In genomic region chrX:107723501-107723900, GRCh38 we compare ENCODE assay signal across 20 cellular contexts. TPM values are rescaled to one million over a fixed set of nuclear protein-coding genes. Genes with fewer than 3 reads are reported as not detected.
DNase-seq lines count a peak whose midpoint lies in the region; ATAC-seq, FAIRE-seq and TF ChIP-seq lines count a peak whose summit lies in the region.
"Had no signal": no experiment of that assay in that cellular context is flagged by ENCODE, and none has a peak within 500 bp of the region (broad histone marks: within the 10 kb centered on the region; RNA-seq: fewer than 3 reads in every experiment).

No MANE protein-coding gene starts in this region.

- TF ChIP-seq CTCF in breast epithelium (IDR thresholded peaks at IDR 0.05) = no peak
- TF ChIP-seq CTCF in MCF 10A (IDR thresholded peaks at IDR 0.05; ENCODE audit: unreplicated experiment) = no peak
- TF ChIP-seq CTCF in gastrocnemius medialis (IDR thresholded peaks at IDR 0.05 in 4 of 5, conservative IDR thresholded peaks at IDR 0.05 in 1 of 5) = no peak
- no peak for TF ChIP-seq CTCF in brain microvascular endothelial cell (IDR thresholded peaks at IDR 0.05; ENCODE audit: low read depth, low read length, missing control alignments)
- TF ChIP-seq CTCF in esophagus muscularis mucosa (IDR thresholded peaks at IDR 0.05) = no peak

- H3K4me3 ChIP-seq in breast epithelium = no peak overlapping the region
- H3K4me3 ChIP-seq in gastrocnemius medialis = no peak overlapping the region
- H3K4me3 ChIP-seq in brain microvascular endothelial cell (ENCODE audit: low read depth, low read length) = no peak overlapping the region
- H3K4me3 ChIP-seq in small intestine (ENCODE audit: low read depth in 1 of 2, low read length in 2 of 2) = no peak overlapping the region
- H3K4me3 ChIP-seq in esophagus muscularis mucosa = no peak overlapping the region
- H3K4me3 ChIP-seq: GM23248, Peyer's patch had no signal

- in situ Hi-C loops in gastrocnemius medialis (cut with MboI; ENCODE audit: low sequenced_read_pairs in 4 of 4) (no loop called here), brain microvascular endothelial cell (cut with HindIII; ENCODE audit: low pct_ligation_motif_present, low sequenced_read_pairs) (no loop called here)

- no peak for FAIRE-seq in small intestine (lab: Jason Lieb, UNC)
- FAIRE-seq: GM12892 had no signal

- H3K27me3 ChIP-seq in breast epithelium = peaks cover 0 to 52% of the 10 kb centered on the region in 2 donors
- H3K27me3 ChIP-seq in gastrocnemius medialis = no peaks in the 10 kb centered on the region
- H3K27me3 ChIP-seq in brain microvascular endothelial cell (replicated peaks) = no peaks in the 10 kb centered on the region
- H3K27me3 ChIP-seq in small intestine (ENCODE audit: control insufficient read depth in 2 of 2, insufficient read depth in 2 of 2, low read length in 2 of 2) = no peaks in the 10 kb centered on the region
- H3K27me3 ChIP-seq in esophagus muscularis mucosa = no peaks in the 10 kb centered on the region
- H3K27me3 ChIP-seq: Peyer's patch had no signal

- 57 to 83% (median 74%) methylated on average over 4 of the region's 4 CpGs for WGBS in small intestine, 3 donors
- WGBS in esophagus muscularis mucosa = 48% methylated on average over 4 of the region's 4 CpGs

- peaks cover 6% of the 10 kb centered on the region for H3K4me1 Mint-ChIP-seq in MCF 10A (ENCODE audit: insufficient read depth, unreplicated experiment)

- CTCF ChIA-PET in MCF 10A (lab: Yijun Ruan, JAX) = no interaction called here

- H3K36me3 ChIP-seq in breast epithelium (no peaks in the 10 kb centered on the region), gastrocnemius medialis (no peaks in the 10 kb centered on the region), brain microvascular endothelial cell (replicated peaks) (no peaks in the 10 kb centered on the region), small intestine (ENCODE audit: control insufficient read depth in 2 of 2, insufficient read depth in 2 of 2, low read length in 2 of 2) (no peaks in the 10 kb centered on the region), esophagus muscularis mucosa (no peaks in the 10 kb centered on the region)
- H3K36me3 ChIP-seq: Peyer's patch had no signal

- TF ChIP-seq EP300 in esophagus muscularis mucosa (IDR thresholded peaks at IDR 0.05) = no peak

- no TSS peak for BruUV-seq in MCF 10A (replicated peaks; lab: Mats Ljungman, UMichigan)

- no peak for TF ChIP-seq POLR2A in breast epithelium (IDR thresholded peaks at IDR 0.05)
- no peak for TF ChIP-seq POLR2A in gastrocnemius medialis (IDR thresholded peaks at IDR 0.05)
- no peak for TF ChIP-seq POLR2A in esophagus muscularis mucosa (IDR thresholded peaks at IDR 0.05; ENCODE audit: low read depth)

- H3K27ac ChIP-seq in breast epithelium = peak overlapping the region; percentile 10 to 80
- peak overlapping the region; percentile 87 to 96 (median 94) for H3K27ac ChIP-seq in gastrocnemius medialis
- no peak overlapping the region for H3K27ac ChIP-seq in brain microvascular endothelial cell
- H3K27ac ChIP-seq in small intestine (ENCODE audit: low read depth in 1 of 2, low read length in 1 of 2) = no peak overlapping the region
- H3K27ac ChIP-seq in esophagus muscularis mucosa (replicated peaks in 1 of 4) = no peak overlapping the region
- H3K27ac ChIP-seq: GM23248, Peyer's patch had no signal

- H3K4me3 Mint-ChIP-seq in MCF 10A (ENCODE audit: unreplicated experiment) = no peak overlapping the region

- DNase-seq in breast epithelium (ENCODE audit: low spot score in 2 of 2) = no peak
- DNase-seq in MCF 10A (ENCODE audit: unreplicated experiment) = no peak
- peak; percentile 71 for DNase-seq in cerebellar cortex (ENCODE audit: low spot score)
- no peak for DNase-seq in gastrocnemius medialis
- no peak for DNase-seq in Kasumi-1 (lab: John Stamatoyannopoulos, UW)
- no peak for DNase-seq in brain microvascular endothelial cell
- no peak for DNase-seq in small intestine
- no peak for DNase-seq in esophagus muscularis mucosa (ENCODE audit: extremely low spot score)
- DNase-seq: Caco-2, GDM1, GM23248, IMR-90, NCI-H1694 treated with DMSO at 0.1 percent for 48 hours, NCI-H2171 treated with DMSO at 0.1 percent for 48 hours, NCI-H510A treated with DMSO at 0.1 percent for 48 hours, Peyer's patch, Right ventricle myocardium superior had no signal

- POLR2A ChIA-PET in MCF 10A (lab: Yijun Ruan, JAX) = interaction anchor here (0.6 kb wide), 1 partner anchor 47 kb away, joined by 3 read pairs; no protein-coding TSS in a partner anchor

- ATAC-seq in gastrocnemius medialis = no peak
- ATAC-seq: HCT116 had no signal

- H3K4me1 ChIP-seq in breast epithelium (no peaks in the 10 kb centered on the region), gastrocnemius medialis (peaks cover 88 to 93% of the 10 kb centered on the region in 2 donors), small intestine (ENCODE audit: control insufficient read depth in 2 of 2, insufficient read depth in 1 of 2, low read depth in 1 of 2, low read length in 1 of 2) (peaks cover 0 to 4% of the 10 kb centered on the region in 2 donors), esophagus muscularis mucosa (peaks cover 22 to 95% (median 84%) of the 10 kb centered on the region in 4 donors)

- H3K27me3 Mint-ChIP-seq in MCF 10A (ENCODE audit: insufficient read depth, unreplicated experiment) = peaks cover 65% of the 10 kb centered on the region

- intact Hi-C loops in breast epithelium (cut with DNase I; ENCODE audit: low total_unique reads) (no loop called here), MCF 10A (cut with micrococcal nuclease) (no loop called here), gastrocnemius medialis (cut with DNase I; ENCODE audit: low total_unique reads) (no loop called here), esophagus muscularis mucosa (cut with DNase I) (no loop called here)

- H3K9me3 ChIP-seq in breast epithelium (no peaks in the 10 kb centered on the region), gastrocnemius medialis (no peaks in the 10 kb centered on the region), small intestine (ENCODE audit: control insufficient read depth, low read depth) (no peaks in the 10 kb centered on the region), esophagus muscularis mucosa (no peaks in the 10 kb centered on the region)
- H3K9me3 ChIP-seq: Caco-2, Peyer's patch had no signal

- no peak overlapping the region for H3K27ac Mint-ChIP-seq in MCF 10A (ENCODE audit: low read depth, unreplicated experiment)

- H3K36me3 Mint-ChIP-seq in MCF 10A (ENCODE audit: insufficient read depth, unreplicated experiment) = peaks cover 7% of the 10 kb centered on the region

- H3K9me3 Mint-ChIP-seq in MCF 10A (ENCODE audit: unreplicated experiment) = no peaks in the 10 kb centered on the region

RNA-seq across cellular contexts. Expression of gene TSC22D3, which starts 52.1 kb away (rescaled TPM):
- total RNA-seq in breast epithelium = 1,000 to 10,000 TPM in 1 of 3 donors, 100 to 1,000 TPM in 2; 606 to 1,046 (median 681) TPM
- 115 and 124 TPM in 2 replicates for total RNA-seq in MCF 10A (2022)
- total RNA-seq in gastrocnemius medialis = 1,000 to 10,000 TPM in 2 of 4 donors, 100 to 1,000 TPM in 2; 689 to 1,948 (median 1,054) TPM
- polyA plus RNA-seq in small intestine = 100 to 1,000 TPM; 117 to 244 (median 123) TPM
- 1,000 to 10,000 TPM in 2 of 4 donors, 100 to 1,000 TPM in 2; 389 to 1,047 (median 786) TPM for total RNA-seq in esophagus muscularis mucosa

RNA-seq across cellular contexts. Expression of gene NCBP2L, which starts 54.0 kb away (rescaled TPM):
- not detected for total RNA-seq in breast epithelium
- total RNA-seq in MCF 10A (2022) = not detected in 2 replicates
- total RNA-seq in gastrocnemius medialis = under 1 TPM in 1 of 4 donors, not detected in 3; 0.11 TPM
- under 1 TPM in 1 of 3 donors, not detected in 2; 0.10 TPM for polyA plus RNA-seq in small intestine
- total RNA-seq in esophagus muscularis mucosa = not detected
- total RNA-seq: A172, Caco-2, GM23248, IMR-90, Peyer's patch, Right ventricle myocardium superior had no signal
- polyA plus RNA-seq: GM23248, IMR-90 had no signal

Comparison
In these comparisons a context has a peak if more than half of its experiments do, and no peak if none do; other contexts are left out.
1. H3K27ac ChIP-seq: peak in breast epithelium (2 of 2) and gastrocnemius medialis (4 of 4); none in brain microvascular endothelial cell (single experiment), small intestine (0 of 2) and esophagus muscularis mucosa (0 of 4).